In the genomic region with DNA sequence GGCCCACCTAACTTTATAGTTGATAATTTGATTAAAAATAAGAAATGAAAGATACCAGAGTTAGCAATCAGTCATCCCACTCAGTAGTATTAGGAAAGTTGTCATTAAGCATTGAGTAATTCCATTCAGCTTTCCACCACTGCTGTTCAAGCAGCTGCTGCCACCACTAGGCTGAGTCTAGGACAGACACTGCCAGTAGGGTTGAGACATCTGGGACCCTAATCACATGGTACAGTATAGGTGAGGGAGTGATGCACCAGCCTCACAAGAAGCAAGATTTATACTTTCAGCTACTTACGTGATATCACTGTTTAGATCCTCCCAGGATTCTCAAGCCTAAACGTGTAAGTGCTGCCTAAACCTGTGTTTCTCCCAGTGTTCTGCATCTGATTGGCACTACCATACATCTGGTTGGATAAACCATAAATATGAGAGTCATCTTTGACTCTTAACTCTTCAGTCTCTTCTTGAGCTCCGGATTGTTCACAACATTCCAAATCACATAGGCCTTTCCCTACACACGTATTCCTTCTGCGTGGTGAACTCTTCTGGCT, we compare ENCODE assay signal across 7 cellular contexts.
DNase-seq lines count a peak whose midpoint lies in the region; ATAC-seq and TF ChIP-seq lines count a peak whose summit lies in the region.

No MANE protein-coding gene starts in this region.

- peaks cover 2% of the 10 kb centered on the region; the same call in 1 of the 2 replicates for H3K36me3 ChIP-seq in GM06990 (ENCODE audit: control insufficient read depth, insufficient read depth, low read length)

- peak; percentile 32 for ATAC-seq in HG03378 (IDR thresholded peaks at IDR 0.05; ENCODE audit: unreplicated experiment)
- ATAC-seq in stimulated activated naive CD8-positive, alpha-beta T cell treated with anti-CD3 and anti-CD28 coated beads, Interleukin-15, Interleukin-2, amounts not matched to agents 100 U/mL and 50 U/mL, for 24 hours = peak; percentile 20
- ATAC-seq in GM19324 (IDR thresholded peaks at IDR 0.05; ENCODE audit: low FRiP score, unreplicated experiment) = no peak
- no peak for ATAC-seq in GM21390 (IDR thresholded peaks at IDR 0.05; ENCODE audit: unreplicated experiment)

- peak overlapping the region; percentile 70 for H3K4me3 Mint-ChIP-seq in T-helper 2 cell treated with Interferon-gamma antibody and Interleukin-4, amounts not matched to agents 5 μg/mL and 100 μg/mL, for 36 hours

- DNase-seq in GM06990 (ENCODE audit: extremely low read depth, insufficient read length) (no peak), fibroblast of pulmonary artery (ENCODE audit: low read depth) (peak; percentile 18)
- peak; percentile 21 for DNase-seq in T-helper 2 cell treated with Interferon-gamma antibody and Interleukin-4, amounts not matched to agents 5 μg/mL and 100 μg/mL, for 36 hours (ENCODE audit: low spot score)
- peak; percentile 22 for DNase-seq in stimulated activated naive CD8-positive, alpha-beta T cell treated with anti-CD3 and anti-CD28 coated beads, Interleukin-15, Interleukin-2, amounts not matched to agents 100 U/mL and 50 U/mL, for 24 hours

- H3K27me3 ChIP-seq in GM06990 (replicated peaks; ENCODE audit: control insufficient read depth, insufficient read depth, low read length) = no peaks in the 10 kb centered on the region

- peaks cover 4% of the 10 kb centered on the region for H3K9me3 Mint-ChIP-seq in T-helper 2 cell treated with Interferon-gamma antibody and Interleukin-4, amounts not matched to agents 5 μg/mL and 100 μg/mL, for 36 hours

- H3K27ac Mint-ChIP-seq in T-helper 2 cell treated with Interferon-gamma antibody and Interleukin-4, amounts not matched to agents 5 μg/mL and 100 μg/mL, for 36 hours = no peak overlapping the region

- H3K27me3 Mint-ChIP-seq in T-helper 2 cell treated with Interferon-gamma antibody and Interleukin-4, amounts not matched to agents 5 μg/mL and 100 μg/mL, for 36 hours (ENCODE audit: low read depth) = no peaks in the 10 kb centered on the region

- peaks cover 45% of the 10 kb centered on the region for H3K36me3 Mint-ChIP-seq in T-helper 2 cell treated with Interferon-gamma antibody and Interleukin-4, amounts not matched to agents 5 μg/mL and 100 μg/mL, for 36 hours (ENCODE audit: low read depth)

- H3K4me3 ChIP-seq in GM06990 (replicated peaks; ENCODE audit: low read depth, low read length) (no peak overlapping the region), fibroblast of pulmonary artery (replicated peaks; ENCODE audit: low read depth, low read length) (no peak overlapping the region)

- TF ChIP-seq CTCF in GM06990 (IDR thresholded peaks at IDR 0.05; ENCODE audit: insufficient read depth, low read length, poor library complexity, severe bottlenecking) = peak; percentile 33
- peak; percentile 22 for TF ChIP-seq CTCF in fibroblast of pulmonary artery (IDR thresholded peaks at IDR 0.05; ENCODE audit: low read length, missing control alignments)

- H3K4me1 Mint-ChIP-seq in T-helper 2 cell treated with Interferon-gamma antibody and Interleukin-4, amounts not matched to agents 5 μg/mL and 100 μg/mL, for 36 hours (ENCODE audit: low read depth) = peaks cover 30% of the 10 kb centered on the region

Comparison
In these comparisons a context has a peak if more than half of its experiments do, and no peak if none do; other contexts are left out.
1. ATAC-seq: peak in HG03378 (single experiment) and stimulated activated naive CD8-positive, alpha-beta T cell treated with anti-CD3 and anti-CD28 coated beads, Interleukin-15, Interleukin-2, amounts not matched to agents 100 U/mL and 50 U/mL, for 24 hours (single experiment); none in GM19324 (single experiment) and GM21390 (single experiment).